In genomic region chr9:14320272-14321245, GRCh38 we compare ENCODE assay signal across 8 cellular contexts. TPM values are rescaled to one million over a fixed set of nuclear protein-coding genes. Genes with fewer than 3 reads are reported as not detected.
DNase-seq lines count a peak whose midpoint lies in the region; ATAC-seq and TF ChIP-seq lines count a peak whose summit lies in the region.

No MANE protein-coding gene starts in this region.

- H3K27ac ChIP-seq in layer of hippocampus (ENCODE audit: low read depth, low read length) (peak overlapping the region; percentile 89), thoracic aorta (peak overlapping the region; percentile 89 to 98)

- H3K4me3 ChIP-seq in astrocyte of the cerebellum (ENCODE audit: low read depth, low read length), result peak overlapping the region; percentile 47
- peak overlapping the region; percentile 88 for H3K4me3 ChIP-seq in thoracic aorta

- no peak for ATAC-seq in thoracic aorta (ENCODE audit: insufficient number of reproducible peaks, low FRiP score, low read depth)

- DNase-seq in DMS79 treated with DMSO at 0.1 percent for 48 hours (lab: John Stamatoyannopoulos, UW), result peak; percentile 92
- DNase-seq in M059J (ENCODE audit: low read depth), result peak; percentile 89
- peak; percentile 99 for DNase-seq in astrocyte of the cerebellum (ENCODE audit: low read depth)
- no peak for DNase-seq in thoracic aorta (ENCODE audit: low spot score)
- DNase-seq in NCI-H1436 (lab: John Stamatoyannopoulos, UW), result no peak
- no peak for DNase-seq in occipital lobe (lab: John Stamatoyannopoulos, UW)
- DNase-seq in GM19240 (ENCODE audit: insufficient read length, low spot score), result no peak

- H3K36me3 ChIP-seq in thoracic aorta, result no peaks in the 10 kb centered on the region

- TF ChIP-seq CTCF in astrocyte of the cerebellum (IDR thresholded peaks at IDR 0.05; ENCODE audit: low read depth, low read length, missing control alignments) (no peak), thoracic aorta (IDR thresholded peaks at IDR 0.05) (no peak)

- H3K9me3 ChIP-seq in thoracic aorta, result no peaks in the 10 kb centered on the region

- in situ Hi-C loops in astrocyte of the cerebellum (cut with HindIII; ENCODE audit: low sequenced_read_pairs), result no loop called here

- H3K4me1 ChIP-seq in thoracic aorta (ENCODE audit: control insufficient read depth in 1 of 2, low read depth in 2 of 2), result peaks cover 15 to 55% of the 10 kb centered on the region in 2 donors

- H3K27me3 ChIP-seq in layer of hippocampus (ENCODE audit: control insufficient read depth, insufficient read depth, low read length), result no peaks in the 10 kb centered on the region
- no peaks in the 10 kb centered on the region for H3K27me3 ChIP-seq in thoracic aorta (replicated peaks; ENCODE audit: insufficient read depth)

RNA-seq across cellular contexts. Expression of gene NFIB, which starts 6.6 kb away (rescaled TPM):
- total RNA-seq in M059J (2014; rRNA removed; shearing (Covaris generic)), result 2.5 and 4.1 TPM in 2 replicates
- 100 to 1,000 TPM in 1 of 2 donors, 10 to 100 TPM in 1; 54.8 to 114 TPM for total RNA-seq in thoracic aorta
- 159 TPM for total RNA-seq in occipital lobe

Comparison
In these comparisons a context has a peak if more than half of its experiments do, and no peak if none do; other contexts are left out.
1. DNase-seq: peak in DMS79 treated with DMSO at 0.1 percent for 48 hours (single experiment), M059J (single experiment) and astrocyte of the cerebellum (single experiment); none in thoracic aorta (single experiment), NCI-H1436 (single experiment), occipital lobe (single experiment) and GM19240 (single experiment).
2. RNA of gene NFIB, which starts 6.6 kb away (total RNA-seq): 159 TPM in occipital lobe (single experiment) and 54.8 to 114 TPM in thoracic aorta; 2.5 to 4.1 TPM in M059J; every median in the first group is over 10 times any median in the second.